14 cellular contexts compared by ENCODE assay signal in genomic region chr15:31474059-31474868, GRCh38.
A peak's percentile ranks its signal among the peaks of the same experiment; 100 is the strongest.
DNase-seq lines count a peak whose midpoint lies in the region; ATAC-seq and TF ChIP-seq lines count a peak whose summit lies in the region.
"Had no signal": no experiment of that assay in that cellular context is flagged by ENCODE, and none has a peak within 500 bp of the region (broad histone marks: within the 10 kb centered on the region; RNA-seq: fewer than 3 reads in every experiment).

No MANE protein-coding gene starts in this region.

- TF ChIP-seq CTCF in endothelial cell (IDR thresholded peaks at IDR 0.05; ENCODE audit: unreplicated experiment) (no peak), upper lobe of right lung (IDR thresholded peaks at IDR 0.05) (no peak)

- no peaks in the 10 kb centered on the region for H3K27me3 ChIP-seq in upper lobe of right lung

- H3K4me1 ChIP-seq in upper lobe of right lung = peaks cover 13% of the 10 kb centered on the region

- H3K4me3 ChIP-seq in upper lobe of right lung = no peak overlapping the region
- H3K4me3 ChIP-seq: SK-N-MC, smooth muscle cell had no signal

- peak; percentile 42 for DNase-seq in activated naive CD4-positive, alpha-beta T cell treated with Interleukin-2 at 50 U/mL for 16 hours
- DNase-seq in activated naive CD4-positive, alpha-beta T cell (lab: John Stamatoyannopoulos, UW) = no peak
- no peak for DNase-seq in activated CD4-positive, alpha-beta memory T cell treated with anti-CD3 and anti-CD28 coated beads, Interleukin-2, amount 10 ng/mL, durations not matched to agents 7 days and 5 days
- no peak for DNase-seq in endothelial cell (ENCODE audit: low spot score)
- DNase-seq in upper lobe of right lung = no peak
- no peak for DNase-seq in CD1c-positive myeloid dendritic cell (ENCODE audit: extremely low spot score)
- no peak for DNase-seq in kidney glomerular epithelial cell (lab: John Stamatoyannopoulos, UW)
- DNase-seq: amniotic stem cell, DMS79, GOT3, mammary epithelial cell had no signal

- H3K36me3 ChIP-seq in upper lobe of right lung = no peaks in the 10 kb centered on the region

- POLR2A ChIA-PET in activated CD4-positive, alpha-beta memory T cell treated with anti-CD3 and anti-CD28 coated beads, Interleukin-2, amount 10 ng/mL, durations not matched to agents 7 days and 5 days (lab: Charles Lee) = interaction anchor here (0.8 to 4.6 kb wide), 14 partner anchors 9 to 210 kb away, joined by 3 to 47 read pairs (median 5); partner anchors contain the start of gene KLF13

- CTCF ChIA-PET in activated CD4-positive, alpha-beta memory T cell treated with anti-CD3 and anti-CD28 coated beads, Interleukin-2, amount 10 ng/mL, durations not matched to agents 7 days and 5 days (lab: Charles Lee) = interaction anchor here (0.7 to 4.4 kb wide), 12 partner anchors 8 to 493 kb away, joined by 3 to 37 read pairs (median 4); no protein-coding TSS in a partner anchor

- no peaks in the 10 kb centered on the region for H3K27me3 Mint-ChIP-seq in activated CD4-positive, alpha-beta memory T cell treated with anti-CD3 and anti-CD28 coated beads, Interleukin-2, amount 10 ng/mL, durations not matched to agents 7 days and 5 days
- H3K27me3 Mint-ChIP-seq in endothelial cell (ENCODE audit: unreplicated experiment) = peaks cover 2% of the 10 kb centered on the region

- H3K27ac ChIP-seq in upper lobe of right lung = peak overlapping the region; percentile 47
- H3K27ac ChIP-seq: SK-N-MC had no signal

- H3K36me3 Mint-ChIP-seq in activated CD4-positive, alpha-beta memory T cell treated with anti-CD3 and anti-CD28 coated beads, Interleukin-2, amount 10 ng/mL, durations not matched to agents 7 days and 5 days (ENCODE audit: low read depth) = peaks cover 17% of the 10 kb centered on the region
- H3K36me3 Mint-ChIP-seq in endothelial cell (ENCODE audit: low read depth, unreplicated experiment) = no peaks in the 10 kb centered on the region

- intact Hi-C loops in upper lobe of right lung (cut with DNase I) = no loop called here

- ATAC-seq in upper lobe of right lung (no peak), GM21529 (IDR thresholded peaks at IDR 0.05; ENCODE audit: unreplicated experiment) (no peak)

- no peaks in the 10 kb centered on the region for H3K9me3 ChIP-seq in upper lobe of right lung

- peak overlapping the region; percentile 80 for H3K27ac Mint-ChIP-seq in activated CD4-positive, alpha-beta memory T cell treated with anti-CD3 and anti-CD28 coated beads, Interleukin-2, amount 10 ng/mL, durations not matched to agents 7 days and 5 days
- peak overlapping the region; percentile 15 for H3K27ac Mint-ChIP-seq in endothelial cell (ENCODE audit: unreplicated experiment)

- peak overlapping the region; percentile 65 for H3K4me3 Mint-ChIP-seq in activated CD4-positive, alpha-beta memory T cell treated with anti-CD3 and anti-CD28 coated beads, Interleukin-2, amount 10 ng/mL, durations not matched to agents 7 days and 5 days
- no peak overlapping the region for H3K4me3 Mint-ChIP-seq in endothelial cell (ENCODE audit: unreplicated experiment)

- H3K9me3 Mint-ChIP-seq in activated CD4-positive, alpha-beta memory T cell treated with anti-CD3 and anti-CD28 coated beads, Interleukin-2, amount 10 ng/mL, durations not matched to agents 7 days and 5 days = no peaks in the 10 kb centered on the region
- H3K9me3 Mint-ChIP-seq in endothelial cell (ENCODE audit: unreplicated experiment) = no peaks in the 10 kb centered on the region

- H3K4me1 Mint-ChIP-seq in activated CD4-positive, alpha-beta memory T cell treated with anti-CD3 and anti-CD28 coated beads, Interleukin-2, amount 10 ng/mL, durations not matched to agents 7 days and 5 days = peaks cover 39% of the 10 kb centered on the region
- peaks cover 14% of the 10 kb centered on the region for H3K4me1 Mint-ChIP-seq in endothelial cell (ENCODE audit: unreplicated experiment)
